1 cellular context compared by ENCODE assay signal in genomic region chr5:134001938-134002731, GRCh38.
TF ChIP-seq lines count a peak whose summit lies in the region.

No MANE protein-coding gene starts in this region.

TF ChIP-seq in K562, 482 proteins besides CTCF, POLR2A, EP300 and RAD21:
- TF ChIP-seq PKNOX1 (IDR thresholded peaks at IDR 0.05) (no peak), HMGXB4 (CRISPR knock-in tag; IDR thresholded peaks at IDR 0.05) (no peak), RBFOX2 (IDR thresholded peaks at IDR 0.05; ENCODE audit: low read depth, low read length) (0 out of 2 replicates have a peak, but pooled peaks have one; percentile 6), RBM22 (IDR thresholded peaks at IDR 0.05; ENCODE audit: low read depth, low read length, poor library complexity, severe bottlenecking) (no peak), SAFB2 (IDR thresholded peaks at IDR 0.05; ENCODE audit: borderline replicate concordance, low read depth, low read length, severe bottlenecking) (no peak), KDM5B (IDR thresholded peaks at IDR 0.05; ENCODE audit: insufficient replicate concordance, low read depth, low read length) (peak; percentile 21)
